In the genomic region with DNA sequence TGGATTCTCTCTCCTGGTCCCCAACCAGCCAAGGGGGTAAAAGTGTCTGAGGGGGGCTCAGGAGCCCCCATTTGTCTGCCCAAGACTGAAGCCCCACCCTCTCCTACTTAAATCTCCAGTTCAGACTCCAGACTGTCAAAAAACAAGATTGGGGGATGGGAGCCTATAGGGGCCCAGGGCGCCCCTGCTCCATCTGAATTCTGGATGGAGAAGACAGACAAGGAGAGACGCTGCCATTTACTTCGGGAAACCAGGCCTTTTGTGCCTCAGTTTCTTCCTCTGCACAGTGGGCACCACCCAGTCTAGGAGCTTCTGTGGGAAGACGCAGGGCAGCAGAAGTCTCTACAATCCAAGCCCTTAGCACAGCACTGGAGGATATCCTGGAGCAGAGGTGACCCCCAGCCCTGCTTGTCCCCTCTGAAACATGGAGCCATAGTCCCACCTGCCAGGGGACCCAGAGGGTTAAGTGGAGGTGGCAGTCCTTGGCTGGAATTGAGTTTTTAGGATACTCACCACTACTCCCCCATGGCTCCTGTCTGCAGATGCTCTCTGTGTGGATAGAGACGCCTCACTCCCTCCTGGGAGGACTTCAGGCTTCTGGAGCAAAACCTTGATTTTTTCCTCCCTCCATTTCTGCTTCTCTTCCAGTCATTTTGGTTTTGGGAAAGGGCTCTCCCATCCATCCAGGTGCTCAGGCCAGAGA, we compare ENCODE assay signal across 23 cellular contexts. TPM values are rescaled to one million over a fixed set of nuclear protein-coding genes. Genes with fewer than 3 reads are reported as not detected.
DNase-seq lines count a peak whose midpoint lies in the region; ATAC-seq and TF ChIP-seq lines count a peak whose summit lies in the region.
"Had no signal": no experiment of that assay in that cellular context is flagged by ENCODE, and none has a peak within 500 bp of the region (broad histone marks: within the 10 kb centered on the region; RNA-seq: fewer than 3 reads in every experiment).

No MANE protein-coding gene starts in this region.

- H3K27me3 Mint-ChIP-seq in GM23338 (ENCODE audit: insufficient read depth, low read depth, poor library complexity), result peaks cover 80% of the 10 kb centered on the region
- H3K27me3 Mint-ChIP-seq in T-helper 17 cell, result peaks cover 57% of the 10 kb centered on the region
- peaks cover 31% of the 10 kb centered on the region for H3K27me3 Mint-ChIP-seq in glutamatergic neuron (ENCODE audit: unreplicated experiment)

- H4K20me1 ChIP-seq in GM23338 (replicated peaks; ENCODE audit: insufficient read depth), result no peaks in the 10 kb centered on the region

- no peak for TF ChIP-seq CTCF in GM23338 (conservative IDR thresholded peaks at IDR 0.05; ENCODE audit: low read depth in 2 of 2)
- TF ChIP-seq CTCF in glutamatergic neuron (IDR thresholded peaks at IDR 0.05; ENCODE audit: partially characterized antibody, unreplicated experiment), result no peak

- no peak overlapping the region for H2AFZ ChIP-seq in GM23338

- H3K4me3 ChIP-seq in GM23338, result peak overlapping the region; percentile 52

- no peaks in the 10 kb centered on the region for H3K36me3 ChIP-seq in GM23338 (ENCODE audit: insufficient read depth)
- H3K36me3 ChIP-seq: ascending aorta, heart right ventricle, thoracic aorta had no signal

- H3K27me3 ChIP-seq in GM23338 (ENCODE audit: insufficient read depth), result peaks cover 96% of the 10 kb centered on the region

- H3K4me1 ChIP-seq in GM23338 (ENCODE audit: insufficient read depth), result peaks cover 54% of the 10 kb centered on the region

- ATAC-seq in GM23338 (no peak), T-helper 17 cell (no peak), HG02973 (IDR thresholded peaks at IDR 0.05; ENCODE audit: unreplicated experiment) (no peak), HG03342 (IDR thresholded peaks at IDR 0.05; ENCODE audit: unreplicated experiment) (no peak)
- no peak for ATAC-seq in stimulated activated effector memory CD8-positive, alpha-beta T cell treated with anti-CD3 and anti-CD28 coated beads, Interleukin-12 subunit alpha, Interleukin-12 subunit beta, amount 100 ng/mL, for 72 hours
- ATAC-seq: activated CD8-positive, alpha-beta T cell treated with anti-CD3 and anti-CD28 coated beads, Interleukin-2, amount 10 ng/mL, durations not matched to agents 7 days and 5 days; right cardiac atrium had no signal

- no peaks in the 10 kb centered on the region for H3K9me2 ChIP-seq in GM23338 (ENCODE audit: insufficient read depth)

- peak; percentile 39 for DNase-seq in GM23338 (ENCODE audit: low spot score)
- no peak for DNase-seq in T-helper 17 cell
- DNase-seq in glutamatergic neuron, result no peak
- DNase-seq in stimulated activated effector memory CD8-positive, alpha-beta T cell treated with anti-CD3 and anti-CD28 coated beads, Interleukin-12 subunit alpha, Interleukin-12 subunit beta, amount 100 ng/mL, for 72 hours (ENCODE audit: low spot score in 2 of 2), result no peak
- no peak for DNase-seq in stimulated activated CD8-positive, alpha-beta memory T cell treated with anti-CD3 and anti-CD28 coated beads, Interleukin-4, amount 100 ng/mL, for 48 hours
- DNase-seq: activated CD8-positive, alpha-beta T cell treated with anti-CD3 and anti-CD28 coated beads, Interleukin-2, amount 10 ng/mL, durations not matched to agents 7 days and 5 days; activated T-cell treated with anti-CD3 and anti-CD28 coated beads, Interleukin-2, amount 50 U/mL, for 24 hours; COR-L47; HCEC 1CT; heart right ventricle; immature natural killer cell; NCI-H1417 treated with DMSO at 0.1 percent for 48 hours; NCI-H2107; NCI-H524; occipital lobe; right cardiac atrium; stimulated activated naive CD4-positive, alpha-beta T cell; T1000 had no signal

- H3K36me3 Mint-ChIP-seq in GM23338 (ENCODE audit: low read depth) (peaks cover 2% of the 10 kb centered on the region; the same call in 1 of the 3 replicates), T-helper 17 cell (ENCODE audit: low read depth) (peaks cover 14% of the 10 kb centered on the region), glutamatergic neuron (ENCODE audit: unreplicated experiment) (no peaks in the 10 kb centered on the region)
- H3K36me3 Mint-ChIP-seq in stimulated activated effector memory CD8-positive, alpha-beta T cell treated with anti-CD3 and anti-CD28 coated beads, Interleukin-12 subunit alpha, Interleukin-12 subunit beta, amount 100 ng/mL, for 72 hours, result no peaks in the 10 kb centered on the region
- H3K36me3 Mint-ChIP-seq: immature natural killer cell had no signal

- peak overlapping the region; percentile 62 for H3K4me3 Mint-ChIP-seq in GM23338
- H3K4me3 Mint-ChIP-seq in T-helper 17 cell, result peak overlapping the region; percentile 77
- H3K4me3 Mint-ChIP-seq in glutamatergic neuron (ENCODE audit: unreplicated experiment), result peak overlapping the region; percentile 39
- H3K4me3 Mint-ChIP-seq in stimulated activated effector memory CD8-positive, alpha-beta T cell treated with anti-CD3 and anti-CD28 coated beads, Interleukin-12 subunit alpha, Interleukin-12 subunit beta, amount 100 ng/mL, for 72 hours, result peak overlapping the region; percentile 27
- H3K4me3 Mint-ChIP-seq: activated CD8-positive, alpha-beta T cell treated with anti-CD3 and anti-CD28 coated beads, Interleukin-2, amount 10 ng/mL, durations not matched to agents 7 days and 5 days; activated T-cell treated with anti-CD3 and anti-CD28 coated beads, Interleukin-2, amount 50 U/mL, for 24 hours had no signal

- H3K79me2 ChIP-seq in GM23338 (replicated peaks; ENCODE audit: insufficient read depth), result no peaks in the 10 kb centered on the region

- H3K9me3 ChIP-seq in T-helper 17 cell (ENCODE audit: control insufficient read depth, low read length, poor library complexity, severe bottlenecking), result no peaks in the 10 kb centered on the region
- H3K9me3 ChIP-seq: ascending aorta, heart right ventricle, thoracic aorta had no signal

- H3K4me2 ChIP-seq in GM23338, result peak overlapping the region; percentile 84

- H3K9me3 Mint-ChIP-seq in GM23338, result no peaks in the 10 kb centered on the region; the same call in 2 of the 3 replicates
- H3K9me3 Mint-ChIP-seq in glutamatergic neuron (ENCODE audit: unreplicated experiment), result peaks cover 5% of the 10 kb centered on the region
- no peaks in the 10 kb centered on the region for H3K9me3 Mint-ChIP-seq in stimulated activated effector memory CD8-positive, alpha-beta T cell treated with anti-CD3 and anti-CD28 coated beads, Interleukin-12 subunit alpha, Interleukin-12 subunit beta, amount 100 ng/mL, for 72 hours
- H3K9me3 Mint-ChIP-seq: activated T-cell treated with anti-CD3 and anti-CD28 coated beads, Interleukin-2, amount 50 U/mL, for 24 hours; immature natural killer cell had no signal

- peaks cover 32% of the 10 kb centered on the region for H3F3A ChIP-seq in GM23338 (replicated peaks; ENCODE audit: low read depth)

- H3K4me1 Mint-ChIP-seq in GM23338, result peaks cover 46% of the 10 kb centered on the region
- peaks cover 30% of the 10 kb centered on the region for H3K4me1 Mint-ChIP-seq in T-helper 17 cell
- H3K4me1 Mint-ChIP-seq in glutamatergic neuron (ENCODE audit: low read depth, unreplicated experiment), result peaks cover 15% of the 10 kb centered on the region
- peaks cover 35% of the 10 kb centered on the region for H3K4me1 Mint-ChIP-seq in stimulated activated effector memory CD8-positive, alpha-beta T cell treated with anti-CD3 and anti-CD28 coated beads, Interleukin-12 subunit alpha, Interleukin-12 subunit beta, amount 100 ng/mL, for 72 hours

- H3K27ac ChIP-seq in GM23338 (ENCODE audit: low read depth), result no peak overlapping the region
- H3K27ac ChIP-seq: ascending aorta, heart right ventricle, thoracic aorta had no signal

- H3K27ac Mint-ChIP-seq in GM23338 (no peak overlapping the region), T-helper 17 cell (no peak overlapping the region), glutamatergic neuron (ENCODE audit: unreplicated experiment) (no peak overlapping the region)
- no peak overlapping the region for H3K27ac Mint-ChIP-seq in stimulated activated effector memory CD8-positive, alpha-beta T cell treated with anti-CD3 and anti-CD28 coated beads, Interleukin-12 subunit alpha, Interleukin-12 subunit beta, amount 100 ng/mL, for 72 hours
- H3K27ac Mint-ChIP-seq: activated CD8-positive, alpha-beta T cell treated with anti-CD3 and anti-CD28 coated beads, Interleukin-2, amount 10 ng/mL, durations not matched to agents 7 days and 5 days; activated T-cell treated with anti-CD3 and anti-CD28 coated beads, Interleukin-2, amount 50 U/mL, for 24 hours; immature natural killer cell had no signal

TF ChIP-seq in GM23338, 12 proteins besides CTCF, POLR2A, EP300 and RAD21:
- TF ChIP-seq CREB1 (CRISPR knock-in tag; IDR thresholded peaks at IDR 0.05; ENCODE audit: low read depth) (no peak), EZH2 (IDR thresholded peaks at IDR 0.05; ENCODE audit: low read depth, unreplicated experiment) (peak; percentile 33)
- TF ChIP-seq, protein P1, sequence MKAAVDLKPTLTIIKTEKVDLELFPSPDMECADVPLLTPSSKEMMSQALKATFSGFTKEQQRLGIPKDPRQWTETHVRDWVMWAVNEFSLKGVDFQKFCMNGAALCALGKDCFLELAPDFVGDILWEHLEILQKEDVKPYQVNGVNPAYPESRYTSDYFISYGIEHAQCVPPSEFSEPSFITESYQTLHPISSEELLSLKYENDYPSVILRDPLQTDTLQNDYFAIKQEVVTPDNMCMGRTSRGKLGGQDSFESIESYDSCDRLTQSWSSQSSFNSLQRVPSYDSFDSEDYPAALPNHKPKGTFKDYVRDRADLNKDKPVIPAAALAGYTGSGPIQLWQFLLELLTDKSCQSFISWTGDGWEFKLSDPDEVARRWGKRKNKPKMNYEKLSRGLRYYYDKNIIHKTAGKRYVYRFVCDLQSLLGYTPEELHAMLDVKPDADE (IDR thresholded peaks at IDR 0.05), result no peak

RNA-seq across cellular contexts. Expression of a gene that starts 1.7 kb away (rescaled TPM):
- 17.1 and 18.1 TPM in 2 replicates for total RNA-seq in GM23338 (2014; rRNA removed; shearing (Covaris generic))
- polyA plus RNA-seq in GM23338 (2016; fragmentation: Nextera tagmentation; extraction: Ambion mirVana), result 19.7 and 22.9 TPM in 2 replicates
- total RNA-seq in T-helper 17 cell (not detected), glutamatergic neuron (ENCODE audit: unreplicated experiment) (55.3 TPM)
- total RNA-seq: activated CD8-positive, alpha-beta T cell treated with anti-CD3 and anti-CD28 coated beads, Interleukin-2, amount 10 ng/mL, durations not matched to agents 7 days and 5 days had no signal

RNA-seq across cellular contexts. Expression of a gene that starts 4.4 kb away (rescaled TPM):
- total RNA-seq in GM23338 (2014; rRNA removed; shearing (Covaris generic)), result 6.8 and 9.8 TPM in 2 replicates
- polyA plus RNA-seq in GM23338 (2016; fragmentation: Nextera tagmentation; extraction: Ambion mirVana), result 15.7 and 16.2 TPM in 2 replicates
- total RNA-seq in T-helper 17 cell (under 1 TPM in 1 of 2 donors, not detected in 1; 0.29 TPM), glutamatergic neuron (ENCODE audit: unreplicated experiment) (92.3 TPM)
- total RNA-seq: activated CD8-positive, alpha-beta T cell treated with anti-CD3 and anti-CD28 coated beads, Interleukin-2, amount 10 ng/mL, durations not matched to agents 7 days and 5 days; ascending aorta; RPMI7951 had no signal
- polyA plus RNA-seq: immature natural killer cell had no signal

RNA-seq across cellular contexts. Expression of a gene that starts 19.7 kb away (rescaled TPM):
- total RNA-seq in GM23338 (2014; rRNA removed; shearing (Covaris generic)), result 121 and 124 TPM in 2 replicates
- polyA plus RNA-seq in GM23338 (2016; fragmentation: Nextera tagmentation; extraction: Ambion mirVana), result 135 and 138 TPM in 2 replicates
- total RNA-seq in T-helper 17 cell (10 to 100 TPM; 89.1 to 97.1 TPM), glutamatergic neuron (ENCODE audit: unreplicated experiment) (54.3 TPM)

RNA-seq across cellular contexts. Expression of a gene that starts 28.6 kb away (rescaled TPM):
- total RNA-seq in GM23338 (2014; rRNA removed; shearing (Covaris generic)), result 11.2 and 13.7 TPM in 2 replicates
- 3.6 and 6.4 TPM in 2 replicates for polyA plus RNA-seq in GM23338 (2016; fragmentation: Nextera tagmentation; extraction: Ambion mirVana)
- total RNA-seq in T-helper 17 cell (10 to 100 TPM; 13.0 to 17.9 TPM), glutamatergic neuron (ENCODE audit: unreplicated experiment) (12.0 TPM)

RNA-seq across cellular contexts. Expression of a gene that starts 36.6 kb away (rescaled TPM):
- total RNA-seq in GM23338 (2014; rRNA removed; shearing (Covaris generic)), result 627 and 649 TPM in 2 replicates
- 1,301 and 1,361 TPM in 2 replicates for polyA plus RNA-seq in GM23338 (2016; fragmentation: Nextera tagmentation; extraction: Ambion mirVana)
- 1,000 to 10,000 TPM; 1,880 to 1,939 TPM for total RNA-seq in T-helper 17 cell
- 826 TPM for total RNA-seq in glutamatergic neuron (ENCODE audit: unreplicated experiment)

Comparison
In these comparisons a context has a peak if more than half of its experiments do, and no peak if none do; other contexts are left out.
1. H3K4me3 Mint-ChIP-seq: peak in every context shown above with its lines; median percentile 77 in T-helper 17 cell; 62 in GM23338; 39 in glutamatergic neuron; 27 in stimulated activated effector memory CD8-positive, alpha-beta T cell treated with anti-CD3 and anti-CD28 coated beads, Interleukin-12 subunit alpha, Interleukin-12 subunit beta, amount 100 ng/mL, for 72 hours.
2. RNA of a gene that starts 1.7 kb away (total RNA-seq): 55.3 TPM in glutamatergic neuron (single experiment) and 17.1 to 18.1 TPM in GM23338; not detected in T-helper 17 cell; every median in the first group is over 10 times any median in the second.